5 cellular contexts compared by ENCODE assay signal in genomic region chr16:54829691-54830090, GRCh38.
"Had no signal": no experiment of that assay in that cellular context is flagged by ENCODE, and none has a peak within 500 bp of the region (broad histone marks: within the 10 kb centered on the region; RNA-seq: fewer than 3 reads in every experiment).

No MANE protein-coding gene starts in this region.

- H2AFZ ChIP-seq: GM23338 had no signal

- ATAC-seq: GM23338 had no signal

- H3K4me2 ChIP-seq: GM23338 had no signal

- H3K27ac Mint-ChIP-seq: GM23338, H9, IgD-negative memory B cell had no signal

- H3K4me1 Mint-ChIP-seq: GM23338, H9, IgD-negative memory B cell had no signal

- DNase-seq: H9, HCEC 1CT, KBM-7 had no signal

- H3K27me3 Mint-ChIP-seq: IgD-negative memory B cell had no signal

- H3K4me3 ChIP-seq: GM23338 had no signal

- H3K4me3 Mint-ChIP-seq: GM23338, H9, IgD-negative memory B cell had no signal
